ENCODE assay signal across 8 cellular contexts in the genomic region with DNA sequence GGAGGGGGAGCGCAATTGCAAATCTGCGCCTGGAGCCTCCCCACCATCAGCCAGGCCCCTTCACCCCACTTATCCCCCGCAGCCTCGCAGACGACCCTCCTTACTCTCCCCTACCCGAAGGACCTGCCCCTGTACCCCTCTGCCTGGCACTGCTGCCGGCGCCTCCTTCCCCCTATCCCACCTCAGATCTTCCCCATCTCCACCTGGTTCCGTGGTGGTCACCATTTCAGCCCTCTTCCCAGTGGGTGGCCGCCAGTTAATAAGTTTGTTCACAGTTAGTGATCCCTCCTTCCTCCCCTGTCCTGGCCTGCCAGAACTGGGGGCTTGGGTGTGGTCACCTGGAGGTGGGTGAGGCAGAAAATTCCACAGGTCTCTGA. TPM values are rescaled to one million over a fixed set of nuclear protein-coding genes. Genes with fewer than 3 reads are reported as not detected.
DNase-seq lines count a peak whose midpoint lies in the region; ATAC-seq and TF ChIP-seq lines count a peak whose summit lies in the region.

No MANE protein-coding gene starts in this region.

- H3K36me3 Mint-ChIP-seq in activated naive CD4-positive, alpha-beta T cell treated with anti-CD3 and anti-CD28 coated beads, Interleukin-2, amount 50 U/mL, for 24 hours, result peaks cover 4% of the 10 kb centered on the region

- ATAC-seq in upper lobe of right lung (peak; percentile 23), GM19463 (IDR thresholded peaks at IDR 0.05; ENCODE audit: unreplicated experiment) (no peak)

- no peaks in the 10 kb centered on the region for H3K27me3 Mint-ChIP-seq in activated naive CD4-positive, alpha-beta T cell treated with anti-CD3 and anti-CD28 coated beads, Interleukin-2, amount 50 U/mL, for 24 hours

- H3K4me1 Mint-ChIP-seq in activated naive CD4-positive, alpha-beta T cell treated with anti-CD3 and anti-CD28 coated beads, Interleukin-2, amount 50 U/mL, for 24 hours, result peaks cover 37% of the 10 kb centered on the region

- no peak for DNase-seq in activated naive CD4-positive, alpha-beta T cell (lab: John Stamatoyannopoulos, UW)
- DNase-seq in upper lobe of right lung (no peak), DMS114 treated with DMSO at 0.1 percent for 48 hours (lab: John Stamatoyannopoulos, UW; ENCODE audit: unreplicated experiment) (no peak), superior temporal gyrus (ENCODE audit: extremely low spot score) (no peak)

- no peak overlapping the region for H3K4me3 Mint-ChIP-seq in activated naive CD4-positive, alpha-beta T cell treated with anti-CD3 and anti-CD28 coated beads, Interleukin-2, amount 50 U/mL, for 24 hours

- no peaks in the 10 kb centered on the region for H3K9me3 ChIP-seq in esophagus (ENCODE audit: control insufficient read depth in 2 of 2, insufficient read depth in 1 of 2, low read depth in 1 of 2, low read length in 1 of 2)
- no peaks in the 10 kb centered on the region for H3K9me3 ChIP-seq in muscle layer of duodenum (ENCODE audit: control insufficient read depth in 1 of 2, low read length in 2 of 2)
- no peaks in the 10 kb centered on the region for H3K9me3 ChIP-seq in upper lobe of right lung

- H3K4me3 ChIP-seq in esophagus (ENCODE audit: low read depth in 1 of 2, low read length in 2 of 2) (peak overlapping the region; percentile 87 to 93), muscle layer of duodenum (ENCODE audit: low read depth in 1 of 2, low read length in 2 of 2) (peak overlapping the region; percentile 46 to 70), upper lobe of right lung (peak overlapping the region; percentile 71)

- intact Hi-C loops in upper lobe of right lung (cut with DNase I), result no loop called here

- H3K27ac Mint-ChIP-seq in activated naive CD4-positive, alpha-beta T cell treated with anti-CD3 and anti-CD28 coated beads, Interleukin-2, amount 50 U/mL, for 24 hours, result peak overlapping the region; percentile 32

- H3K4me1 ChIP-seq in esophagus (ENCODE audit: control insufficient read depth in 2 of 2, insufficient read depth in 2 of 2, low read length in 1 of 2) (peaks cover 5 to 22% of the 10 kb centered on the region in 2 donors), muscle layer of duodenum (ENCODE audit: control insufficient read depth in 1 of 2, insufficient read depth in 2 of 2, low read length in 2 of 2) (peaks cover 0 to 11% of the 10 kb centered on the region in 2 donors), upper lobe of right lung (peaks cover 9% of the 10 kb centered on the region)

- H3K36me3 ChIP-seq in esophagus (ENCODE audit: control insufficient read depth in 2 of 2, insufficient read depth in 2 of 2, low read length in 1 of 2) (peaks cover 0 to 18% of the 10 kb centered on the region in 2 donors), muscle layer of duodenum (ENCODE audit: control insufficient read depth in 1 of 2, insufficient read depth in 2 of 2, low read length in 2 of 2) (peaks cover 7 to 9% of the 10 kb centered on the region in 2 donors), upper lobe of right lung (peaks cover 29% of the 10 kb centered on the region)

- H3K27ac ChIP-seq in esophagus (ENCODE audit: low read depth in 2 of 2, low read length in 1 of 2) (peak overlapping the region; percentile 81 to 92), muscle layer of duodenum (ENCODE audit: low read length) (peak overlapping the region; percentile 16), upper lobe of right lung (peak overlapping the region; percentile 89)

- H3K27me3 ChIP-seq in esophagus (ENCODE audit: control insufficient read depth in 1 of 2, insufficient read depth in 2 of 2, low read length in 2 of 2), result no peaks in the 10 kb centered on the region
- H3K27me3 ChIP-seq in muscle layer of duodenum (ENCODE audit: low read depth, low read length), result no peaks in the 10 kb centered on the region
- no peaks in the 10 kb centered on the region for H3K27me3 ChIP-seq in upper lobe of right lung

- no peak for TF ChIP-seq CTCF in upper lobe of right lung (IDR thresholded peaks at IDR 0.05)

- H3K9me3 Mint-ChIP-seq in activated naive CD4-positive, alpha-beta T cell treated with anti-CD3 and anti-CD28 coated beads, Interleukin-2, amount 50 U/mL, for 24 hours, result no peaks in the 10 kb centered on the region

- 21% methylated on average over 8 to 10 of the region's 10 CpGs for WGBS in esophagus, 2 donors

RNA-seq across cellular contexts. Expression of a gene that starts 0.4 kb away (rescaled TPM):
- polyA plus RNA-seq in esophagus, result 10 to 100 TPM; 70.5 to 76.8 TPM
- total RNA-seq in upper lobe of right lung, result 293 TPM

RNA-seq across cellular contexts. Expression of a gene that starts 28.4 kb away (rescaled TPM):
- 100 to 1,000 TPM in 1 of 2 donors, 10 to 100 TPM in 1; 84.2 to 107 TPM for polyA plus RNA-seq in esophagus
- total RNA-seq in upper lobe of right lung, result 182 TPM

RNA-seq across cellular contexts. Expression of a gene that starts 38.6 kb away (rescaled TPM):
- polyA plus RNA-seq in esophagus, result 10 to 100 TPM; 54.2 to 55.4 TPM
- 37.8 TPM for total RNA-seq in upper lobe of right lung

RNA-seq across cellular contexts. Expression of a gene that starts 57.0 kb away (rescaled TPM):
- 10 to 100 TPM in 1 of 2 donors, 1 to 10 TPM in 1; 4.6 to 11.7 TPM for polyA plus RNA-seq in esophagus
- total RNA-seq in upper lobe of right lung, result 10.5 TPM

RNA-seq across cellular contexts. Expression of a gene that starts 59.9 kb away (rescaled TPM):
- 10 to 100 TPM; 16.4 to 25.3 TPM for polyA plus RNA-seq in esophagus
- total RNA-seq in upper lobe of right lung, result 19.6 TPM

Comparison
In these comparisons a context has a peak if more than half of its experiments do, and no peak if none do; other contexts are left out.
1. H3K27ac ChIP-seq: peak in every context shown above with its lines; median percentile 89 in upper lobe of right lung; 86 in esophagus; 16 in muscle layer of duodenum.